8 cellular contexts compared by ENCODE assay signal in genomic region chr20:38164624-38165088, GRCh38. TPM values are rescaled to one million over a fixed set of nuclear protein-coding genes. Genes with fewer than 3 reads are reported as not detected.
DNase-seq lines count a peak whose midpoint lies in the region; FAIRE-seq and TF ChIP-seq lines count a peak whose summit lies in the region.

No MANE protein-coding gene starts in this region.

- no peaks in the 10 kb centered on the region for H3K9me2 ChIP-seq in GM23248 (ENCODE audit: insufficient read depth)

- FAIRE-seq in GM12892 (lab: Jason Lieb, UNC), result no peak

- no peaks in the 10 kb centered on the region for H3K27me3 ChIP-seq in GM23248 (replicated peaks; ENCODE audit: insufficient read depth)
- H3K27me3 ChIP-seq in brain microvascular endothelial cell (replicated peaks), result no peaks in the 10 kb centered on the region
- no peaks in the 10 kb centered on the region for H3K27me3 ChIP-seq in iPS-18a (ENCODE audit: control insufficient read depth, insufficient read depth, low read length)
- H3K27me3 ChIP-seq in skeletal muscle tissue (ENCODE audit: control insufficient read depth in 3 of 3, insufficient read depth in 3 of 3, low read length in 3 of 3), result no peaks in the 10 kb centered on the region

- no peak for TF ChIP-seq POLR2A in GM12892 (IDR thresholded peaks at IDR 0.05; ENCODE audit: low read depth, low read length)

- no peak for TF ChIP-seq CTCF in brain microvascular endothelial cell (IDR thresholded peaks at IDR 0.05; ENCODE audit: low read depth, low read length, missing control alignments)

- H3K36me3 ChIP-seq in GM23248 (ENCODE audit: low read depth) (no peaks in the 10 kb centered on the region), brain microvascular endothelial cell (replicated peaks) (peaks cover 25% of the 10 kb centered on the region), iPS-18a (ENCODE audit: control insufficient read depth, low read depth, low read length) (no peaks in the 10 kb centered on the region), skeletal muscle tissue (ENCODE audit: control insufficient read depth in 3 of 3, insufficient read depth in 3 of 3, low read length in 3 of 3) (peaks cover 0 to 11% (median 8%) of the 10 kb centered on the region in 3 donors)

- in situ Hi-C loops in GM23248 (cut with MboI), result loop anchor here (10.0 kb wide), 1 partner anchor 90 kb away; no protein-coding TSS in a partner anchor
- in situ Hi-C loops in brain microvascular endothelial cell (cut with HindIII; ENCODE audit: low pct_ligation_motif_present, low sequenced_read_pairs), result no loop called here

- DNase-seq in GM23248, result no peak
- DNase-seq in brain microvascular endothelial cell, result no peak
- no peak for DNase-seq in KG1 (lab: John Stamatoyannopoulos, UW)
- no peak for DNase-seq in GM12892 (ENCODE audit: insufficient read length)
- DNase-seq in kidney tubule cell (ENCODE audit: low spot score), result no peak
- DNase-seq in NCI-H2227 (lab: John Stamatoyannopoulos, UW; ENCODE audit: unreplicated experiment), result no peak

- peaks cover 18% of the 10 kb centered on the region for H3K4me1 ChIP-seq in GM23248 (ENCODE audit: insufficient read depth)
- H3K4me1 ChIP-seq in iPS-18a (ENCODE audit: control insufficient read depth, low read depth, low read length), result no peaks in the 10 kb centered on the region
- H3K4me1 ChIP-seq in skeletal muscle tissue (ENCODE audit: control insufficient read depth in 3 of 3, insufficient read depth in 3 of 3, low read length in 3 of 3), result peaks cover 12 to 50% (median 29%) of the 10 kb centered on the region in 3 donors

- peaks cover 27% of the 10 kb centered on the region for H3F3A ChIP-seq in GM23248 (ENCODE audit: insufficient read depth)

- H2AFZ ChIP-seq in GM23248, result peak overlapping the region; percentile 70; the same call in 1 of the 2 replicates

- H3K4me3 ChIP-seq in GM23248 (peak overlapping the region; percentile 64), brain microvascular endothelial cell (ENCODE audit: low read depth, low read length) (peak overlapping the region; percentile 76), iPS-18a (ENCODE audit: low read length) (peak overlapping the region; percentile 41), skeletal muscle tissue (ENCODE audit: low read length in 3 of 3) (peak overlapping the region; percentile 75 to 86 (median 82))

- H3K9ac ChIP-seq in GM23248 (peak overlapping the region; percentile 32; the same call in 1 of the 2 replicates), iPS-18a (ENCODE audit: low read length) (no peak overlapping the region), skeletal muscle tissue (ENCODE audit: low read depth in 1 of 3, low read length in 3 of 3) (peak overlapping the region; percentile 72 to 85 (median 76))

- H3K27ac ChIP-seq in GM23248 (no peak overlapping the region), brain microvascular endothelial cell (no peak overlapping the region), iPS-18a (ENCODE audit: low read length) (no peak overlapping the region), skeletal muscle tissue (ENCODE audit: low read depth, low read length) (peak overlapping the region; percentile 70)

- peak overlapping the region; percentile 69 for H3K4me2 ChIP-seq in GM23248 (ENCODE audit: unreplicated experiment)

- no peaks in the 10 kb centered on the region for H3K79me2 ChIP-seq in GM23248 (ENCODE audit: insufficient read depth)

- 84% methylated on average over 14 of the region's 14 CpGs for WGBS in GM23248 (ENCODE audit: low coverage in 1 of 2, low lambda C conversion rate in 2 of 2, missing lambda C conversion rate in 2 of 2), 2 experiments

- H3K9me3 ChIP-seq in GM23248 (ENCODE audit: low read depth) (no peaks in the 10 kb centered on the region), iPS-18a (ENCODE audit: control insufficient read depth, low read depth, low read length) (no peaks in the 10 kb centered on the region), skeletal muscle tissue (ENCODE audit: control insufficient read depth in 3 of 3, low read length in 3 of 3) (no peaks in the 10 kb centered on the region)

- H4K20me1 ChIP-seq in GM23248 (ENCODE audit: insufficient read depth), result no peaks in the 10 kb centered on the region

RNA-seq across cellular contexts. Expression of gene TGM2, which starts 0.4 kb away (rescaled TPM):
- 311 and 339 TPM in 2 replicates for total RNA-seq in GM23248 (2014; rRNA removed; shearing (Covaris generic))
- 254 and 269 TPM in 2 replicates for polyA plus RNA-seq in GM23248 (2016; fragmentation: Nextera tagmentation; extraction: Ambion mirVana)
- total RNA-seq in skeletal muscle tissue, result 7.3 TPM
- 0.55 TPM for polyA plus RNA-seq in GM12892 (2012; ENCODE audit: missing spikeins)

Comparison
In these comparisons a context has a peak if more than half of its experiments do, and no peak if none do; other contexts are left out.
1. RNA of gene TGM2, which starts 0.4 kb away (total RNA-seq): 311 to 339 TPM in GM23248; 7.3 TPM in skeletal muscle tissue (single experiment); every median in the first group is over 10 times any median in the second.
2. Peak in every context shown above with its lines, with median percentiles within 50 percentile points of each other: H3K4me3 ChIP-seq.